Comparison of ENCODE assay signal across 25 cellular contexts in the genomic region with DNA sequence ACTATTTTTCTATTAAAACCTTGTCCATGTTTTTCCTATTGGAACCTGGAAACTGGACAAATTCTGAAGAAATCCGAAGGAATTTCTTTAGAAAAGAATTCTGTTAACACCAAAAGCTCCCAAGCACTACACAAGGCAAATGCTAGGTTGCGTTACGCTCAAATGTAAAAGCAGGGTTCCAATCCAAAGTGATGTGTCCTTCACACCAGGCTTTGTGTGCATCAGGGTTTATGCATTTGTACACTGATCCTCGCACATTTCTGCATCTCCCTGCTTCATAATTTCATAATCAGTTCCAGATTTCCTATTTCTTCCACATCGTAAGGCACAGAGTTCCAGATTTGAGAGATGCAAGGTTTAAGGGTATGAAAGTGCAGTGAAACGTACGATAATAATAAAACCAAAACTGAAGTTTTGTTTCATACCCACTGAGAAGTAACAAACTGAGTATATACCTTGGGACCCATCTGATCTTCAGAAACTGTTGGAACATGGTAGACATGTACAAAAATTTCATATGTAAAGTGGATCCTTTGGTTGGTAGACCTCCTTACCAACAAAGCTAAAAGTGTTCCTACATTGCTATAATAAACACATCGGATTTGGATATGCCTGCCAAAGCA.
A peak's percentile ranks its signal among the peaks of the same experiment; 100 is the strongest.
DNase-seq lines count a peak whose midpoint lies in the region; ATAC-seq and TF ChIP-seq lines count a peak whose summit lies in the region.
"Had no signal": no experiment of that assay in that cellular context is flagged by ENCODE, and none has a peak within 500 bp of the region (broad histone marks: within the 10 kb centered on the region; RNA-seq: fewer than 3 reads in every experiment).

No MANE protein-coding gene starts in this region.

- H3K4me3 ChIP-seq in GM12865 (ENCODE audit: low read depth, low read length) = no peak overlapping the region
- H3K4me3 ChIP-seq: ascending aorta, cardiac muscle cell, coronary artery, stomach, tibial nerve had no signal

- peak; percentile 43 for ATAC-seq in GM21526 (IDR thresholded peaks at IDR 0.05; ENCODE audit: low FRiP score, unreplicated experiment)
- ATAC-seq in HG03558 (IDR thresholded peaks at IDR 0.05; ENCODE audit: extremely low read depth, unreplicated experiment) = peak; percentile 42
- no peak for ATAC-seq in HG02798 (IDR thresholded peaks at IDR 0.05; ENCODE audit: poor library complexity, unreplicated experiment)
- ATAC-seq in HG02763 (IDR thresholded peaks at IDR 0.05; ENCODE audit: unreplicated experiment) = no peak
- ATAC-seq: activated CD8-positive, alpha-beta T cell treated with anti-CD3 and anti-CD28 coated beads for 36 hours; effector memory CD8-positive, alpha-beta T cell; left colon; right cardiac atrium had no signal

- DNase-seq in GM12865 (ENCODE audit: low read depth) = peak; percentile 46
- no peak for DNase-seq in epithelial cell of prostate (ENCODE audit: low read depth, low spot score)
- no peak for DNase-seq in NCI-H345 (lab: John Stamatoyannopoulos, UW)
- DNase-seq in retina = no peak
- DNase-seq: activated CD8-positive, alpha-beta T cell treated with anti-CD3 and anti-CD28 coated beads for 36 hours; DMS153; effector memory CD8-positive, alpha-beta T cell; foreskin melanocyte; H7; left colon; NCI-H1105 treated with DMSO at 0.1 percent for 48 hours; NCI-H2029; NCI-H2227 treated with DMSO at 0.1 percent for 48 hours; right cardiac atrium; RPMI8226; stimulated activated CD4-positive, alpha-beta T cell treated with anti-CD3 and anti-CD28 coated beads, Interleukin-2, amount 100 ng/mL, for 24 hours; stomach had no signal

- peak overlapping the region; percentile 60 for H3K27ac ChIP-seq in epithelial cell of prostate
- H3K27ac ChIP-seq: ascending aorta, cardiac muscle cell, coronary artery, stomach, tibial nerve had no signal

- no peak for TF ChIP-seq CTCF in GM12865 (IDR thresholded peaks at IDR 0.05; ENCODE audit: insufficient read depth, low read depth, low read length, missing control alignments)

Comparison
In these comparisons a context has a peak if more than half of its experiments do, and no peak if none do; other contexts are left out.
1. ATAC-seq: peak in GM21526 (single experiment) and HG03558 (single experiment); none in HG02798 (single experiment) and HG02763 (single experiment).